ENCODE assay signal across 22 cellular contexts in the genomic region with DNA sequence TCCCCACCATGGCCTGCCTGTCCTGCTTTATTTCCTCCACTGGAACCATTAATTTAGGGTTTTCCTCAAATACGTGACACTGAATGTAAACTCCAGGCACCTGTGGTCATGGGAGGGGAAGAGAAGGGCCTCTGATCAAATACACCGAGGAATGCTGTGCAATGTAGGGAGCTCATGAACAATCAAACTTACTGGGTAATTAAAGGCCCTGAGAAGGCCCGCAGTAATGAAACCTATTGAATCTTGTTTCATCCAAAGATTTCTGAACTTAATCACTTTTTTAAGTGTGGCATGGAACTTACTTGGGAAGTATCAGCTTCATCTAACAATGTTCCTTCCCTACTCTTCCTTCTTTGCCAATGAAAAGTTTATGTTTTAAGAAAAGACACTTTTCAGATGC.
DNase-seq lines count a peak whose midpoint lies in the region; ATAC-seq, FAIRE-seq and TF ChIP-seq lines count a peak whose summit lies in the region.
"Had no signal": no experiment of that assay in that cellular context is flagged by ENCODE, and none has a peak within 500 bp of the region (broad histone marks: within the 10 kb centered on the region; RNA-seq: fewer than 3 reads in every experiment).

No MANE protein-coding gene starts in this region.

- H3K9me3 Mint-ChIP-seq in GM23338 = no peaks in the 10 kb centered on the region
- H3K9me3 Mint-ChIP-seq in activated CD4-positive, alpha-beta memory T cell treated with anti-CD3 and anti-CD28 coated beads for 36 hours = no peaks in the 10 kb centered on the region
- H3K9me3 Mint-ChIP-seq: CD8-positive, alpha-beta T cell had no signal

- peak overlapping the region; percentile 58 for H2AK5ac ChIP-seq in mesendoderm (ENCODE audit: low read length)

- H3K9ac ChIP-seq in K562 (ENCODE audit: insufficient read depth in 1 of 2, low read depth in 2 of 2, low read length in 2 of 2) = no peak overlapping the region
- H3K9ac ChIP-seq in mesendoderm (ENCODE audit: low read length) = no peak overlapping the region
- H3K9ac ChIP-seq: BLaER1 treated with 17β-estradiol and CSF1 and Interleukin-3, amounts not matched to agents 10 nM and 100 nM had no signal

- no peak overlapping the region for H3K27ac Mint-ChIP-seq in GM23338
- H3K27ac Mint-ChIP-seq in activated CD4-positive, alpha-beta memory T cell treated with anti-CD3 and anti-CD28 coated beads for 36 hours = no peak overlapping the region
- H3K27ac Mint-ChIP-seq: B cell; CD4-positive, alpha-beta T cell; CD8-positive, alpha-beta T cell had no signal

- H3K4me3 Mint-ChIP-seq in GM23338 = no peak overlapping the region
- H3K4me3 Mint-ChIP-seq in activated CD4-positive, alpha-beta memory T cell treated with anti-CD3 and anti-CD28 coated beads for 36 hours = no peak overlapping the region
- H3K4me3 Mint-ChIP-seq: B cell; CD4-positive, alpha-beta T cell; CD8-positive, alpha-beta T cell had no signal

- H3K9me2 ChIP-seq in GM23338 (ENCODE audit: insufficient read depth) = no peaks in the 10 kb centered on the region

- peaks cover 57% of the 10 kb centered on the region for H3K4me1 ChIP-seq in GM23338 (ENCODE audit: insufficient read depth)
- H3K4me1 ChIP-seq in K562 (replicated peaks in 1 of 2; ENCODE audit: control insufficient read depth in 2 of 2, insufficient read depth in 2 of 2, low read length in 2 of 2) = no peaks in the 10 kb centered on the region
- peaks cover 9% of the 10 kb centered on the region for H3K4me1 ChIP-seq in mesendoderm (ENCODE audit: control insufficient read depth, low read depth, low read length)
- H3K4me1 ChIP-seq: A549; BLaER1 treated with 17β-estradiol and CSF1 and Interleukin-3, amounts not matched to agents 10 nM and 100 nM; Caco-2 had no signal

- H3F3A ChIP-seq in GM23338 (replicated peaks; ENCODE audit: low read depth) = peaks cover 13% of the 10 kb centered on the region

- H3K4me1 Mint-ChIP-seq in GM23338 = peaks cover 58% of the 10 kb centered on the region
- H3K4me1 Mint-ChIP-seq in activated CD4-positive, alpha-beta memory T cell treated with anti-CD3 and anti-CD28 coated beads for 36 hours (ENCODE audit: low read depth) = no peaks in the 10 kb centered on the region
- H3K4me1 Mint-ChIP-seq: B cell had no signal

- no peak for TF ChIP-seq POLR2A in K562 (conservative IDR thresholded peaks at IDR 0.05)

- no peaks in the 10 kb centered on the region for H3K9me1 ChIP-seq in K562 (ENCODE audit: control insufficient read depth, insufficient read depth, low read length)

- no peak overlapping the region for H4K8ac ChIP-seq in mesendoderm (ENCODE audit: low read depth, low read length)

- H3K4me3 ChIP-seq in GM23338 (no peak overlapping the region), K562 (no peak overlapping the region), mesendoderm (ENCODE audit: low read length) (no peak overlapping the region)
- H3K4me3 ChIP-seq: A549; BLaER1 treated with 17β-estradiol and CSF1 and Interleukin-3, amounts not matched to agents 10 nM and 100 nM had no signal

- intact Hi-C loops in K562 (cut with micrococcal nuclease) = no loop called here
- intact Hi-C loops in activated CD4-positive, alpha-beta memory T cell treated with anti-CD3 and anti-CD28 coated beads for 36 hours (cut with micrococcal nuclease) = no loop called here

- peaks cover 20% of the 10 kb centered on the region for H3K27me3 Mint-ChIP-seq in GM23338 (ENCODE audit: insufficient read depth, low read depth, poor library complexity)
- H3K27me3 Mint-ChIP-seq in activated CD4-positive, alpha-beta memory T cell treated with anti-CD3 and anti-CD28 coated beads for 36 hours = peaks cover 14% of the 10 kb centered on the region

- H4K20me1 ChIP-seq in GM23338 (replicated peaks; ENCODE audit: insufficient read depth) (no peaks in the 10 kb centered on the region), K562 (replicated peaks; ENCODE audit: control insufficient read depth, insufficient read depth, low read length) (no peaks in the 10 kb centered on the region)
- H4K20me1 ChIP-seq: BLaER1 treated with 17β-estradiol and CSF1 and Interleukin-3, amounts not matched to agents 10 nM and 100 nM had no signal

- no peak overlapping the region for H2BK15ac ChIP-seq in mesendoderm (replicated peaks; ENCODE audit: low read depth)

- H4K5ac ChIP-seq in mesendoderm (ENCODE audit: low read length) = no peak overlapping the region

- H3K18ac ChIP-seq in mesendoderm (ENCODE audit: low read length) = no peak overlapping the region

- no peak overlapping the region for H3K27ac ChIP-seq in GM23338 (ENCODE audit: low read depth)
- no peak overlapping the region for H3K27ac ChIP-seq in K562 (ENCODE audit: extremely low read depth, low read depth, low read length)
- H3K27ac ChIP-seq in mesendoderm (ENCODE audit: low read depth, low read length) = no peak overlapping the region
- H3K27ac ChIP-seq: 22Rv1; A549; BLaER1 treated with 17β-estradiol and CSF1 and Interleukin-3, amounts not matched to agents 10 nM and 100 nM; C4-2B had no signal

- POLR2A ChIA-PET in K562 (lab: Yijun Ruan, JAX) = no interaction called here
- POLR2A ChIA-PET in activated CD4-positive, alpha-beta memory T cell treated with anti-CD3 and anti-CD28 coated beads for 36 hours (lab: Charles Lee) = no interaction called here

- in situ Hi-C loops in K562 (cut with MboI) = no loop called here

- BruUV-seq in K562 (replicated peaks; lab: Mats Ljungman, UMichigan) = no TSS peak

- no peak for ATAC-seq in GM23338
- no peak for ATAC-seq in K562
- ATAC-seq in GM19467 (IDR thresholded peaks at IDR 0.05; ENCODE audit: unreplicated experiment) = no peak
- ATAC-seq: A549; CD8-positive, alpha-beta T cell had no signal

- CTCF ChIA-PET in K562 (lab: Yijun Ruan, JAX; ENCODE audit: low intra/inter-chr PET ratio) = no interaction called here
- CTCF ChIA-PET in activated CD4-positive, alpha-beta memory T cell treated with anti-CD3 and anti-CD28 coated beads for 36 hours (lab: Charles Lee) = no interaction called here

- TF ChIP-seq EP300 in K562 (IDR thresholded peaks at IDR 0.05; ENCODE audit: low read length) = no peak

- H3K4me2 ChIP-seq in GM23338 (peak overlapping the region; percentile 61; the same call in 1 of the 2 replicates), K562 (ENCODE audit: insufficient read depth, low read length) (no peak overlapping the region), mesendoderm (ENCODE audit: low read length) (no peak overlapping the region)
- H3K4me2 ChIP-seq: A549; BLaER1 treated with 17β-estradiol and CSF1 and Interleukin-3, amounts not matched to agents 10 nM and 100 nM had no signal

- H3K27me3 ChIP-seq in GM23338 (ENCODE audit: insufficient read depth) (peaks cover 20% of the 10 kb centered on the region), K562 (ENCODE audit: control insufficient read depth in 2 of 2, insufficient read depth in 2 of 2, low read length in 2 of 2) (no peaks in the 10 kb centered on the region; a peak in 1 of 5 replicates), mesendoderm (ENCODE audit: insufficient read depth, low read length, poor library complexity) (no peaks in the 10 kb centered on the region)
- H3K27me3 ChIP-seq: BLaER1 treated with 17β-estradiol and CSF1 and Interleukin-3, amounts not matched to agents 10 nM and 100 nM had no signal

- no peak for FAIRE-seq in K562 (lab: Jason Lieb, UNC)
- FAIRE-seq: A549, D721Med, G401.6, GM12891, GM19239 had no signal

- no peak overlapping the region for H3K23ac ChIP-seq in mesendoderm (ENCODE audit: low read length)

- H2BK120ac ChIP-seq in mesendoderm (ENCODE audit: low read depth, low read length) = no peak overlapping the region

- TF ChIP-seq CTCF in GM23338 (conservative IDR thresholded peaks at IDR 0.05; ENCODE audit: low read depth in 2 of 2) (no peak), K562 (IDR thresholded peaks at IDR 0.05 in 2 of 3, conservative IDR thresholded peaks at IDR 0.05 in 1 of 3; ENCODE audit: insufficient read depth in 2 of 3, low read depth in 1 of 3, low read length in 3 of 3) (no peak)

- H3K56ac ChIP-seq in mesendoderm (ENCODE audit: low read length) = no peak overlapping the region

- H3K36me3 ChIP-seq in GM23338 (ENCODE audit: insufficient read depth) = no peaks in the 10 kb centered on the region
- H3K36me3 ChIP-seq in K562 (ENCODE audit: control insufficient read depth, insufficient read depth, low read length) = no peaks in the 10 kb centered on the region
- no peaks in the 10 kb centered on the region for H3K36me3 ChIP-seq in mesendoderm (ENCODE audit: control insufficient read depth, insufficient read depth, low read length)
- H3K36me3 ChIP-seq: BLaER1 treated with 17β-estradiol and CSF1 and Interleukin-3, amounts not matched to agents 10 nM and 100 nM had no signal

- H2BK5ac ChIP-seq in mesendoderm (ENCODE audit: low read length) = no peak overlapping the region

- no peaks in the 10 kb centered on the region for H3K79me1 ChIP-seq in mesendoderm (ENCODE audit: low read length)

- H3K9me3 ChIP-seq in K562 (replicated peaks; ENCODE audit: control insufficient read depth, insufficient read depth, low read depth, low read length) = no peaks in the 10 kb centered on the region
- H3K9me3 ChIP-seq: A549; BLaER1 treated with 17β-estradiol and CSF1 and Interleukin-3, amounts not matched to agents 10 nM and 100 nM; Caco-2 had no signal

- WGBS in K562 (ENCODE audit: insufficient coverage, low coverage, missing lambda C conversion rate) = 0% methylated on average over 3 of the region's 3 CpGs
- no CpG with 5 or more reads among the region's 3 CpGs for WGBS in mesendoderm (ENCODE audit: extremely low coverage, insufficient coverage, low lambda C conversion rate)

- H2AFZ ChIP-seq in GM23338 (no peak overlapping the region; the same call in 1 of the 2 replicates), K562 (ENCODE audit: low read depth, low read length) (no peak overlapping the region)

- H3K4ac ChIP-seq in mesendoderm (ENCODE audit: low read depth, low read length) = no peak overlapping the region

- DNase-seq in GM23338 (ENCODE audit: low spot score) (no peak), K562 (ENCODE audit: extremely low read depth in 1 of 4, low spot score in 3 of 4) (no peak), mesendoderm (no peak), NCI-H2081 (lab: John Stamatoyannopoulos, UW) (no peak)
- DNase-seq in activated CD4-positive, alpha-beta memory T cell treated with anti-CD3 and anti-CD28 coated beads for 36 hours = no peak
- DNase-seq: AML-193; Caco-2; Calu3; CD4-positive, alpha-beta T cell; CD8-positive, alpha-beta T cell; DMS79 treated with DMSO at 0.1 percent for 48 hours; GF-D8 had no signal

- TF ChIP-seq RAD21 in K562 (CRISPR knock-in tag; conservative IDR thresholded peaks at IDR 0.05 in 1 of 2, IDR thresholded peaks at IDR 0.05 in 1 of 2) = no peak

- H3K79me2 ChIP-seq in GM23338 (replicated peaks; ENCODE audit: insufficient read depth) = no peaks in the 10 kb centered on the region
- H3K79me2 ChIP-seq in K562 (ENCODE audit: control insufficient read depth, insufficient read depth, low read length) = no peaks in the 10 kb centered on the region
- no peaks in the 10 kb centered on the region for H3K79me2 ChIP-seq in mesendoderm (ENCODE audit: control insufficient read depth, insufficient read depth, low read length)

- H3K36me3 Mint-ChIP-seq in GM23338 (ENCODE audit: low read depth) = no peaks in the 10 kb centered on the region
- no peaks in the 10 kb centered on the region for H3K36me3 Mint-ChIP-seq in activated CD4-positive, alpha-beta memory T cell treated with anti-CD3 and anti-CD28 coated beads for 36 hours
- H3K36me3 Mint-ChIP-seq: CD8-positive, alpha-beta T cell had no signal

TF ChIP-seq in K562, 482 proteins besides CTCF, POLR2A, EP300 and RAD21 (continues in another document):
- peak; percentile 88 for TF ChIP-seq ZNF239 (CRISPR knock-in tag; IDR thresholded peaks at IDR 0.05)
